ENCODE assay signal across 14 cellular contexts in the genomic region with DNA sequence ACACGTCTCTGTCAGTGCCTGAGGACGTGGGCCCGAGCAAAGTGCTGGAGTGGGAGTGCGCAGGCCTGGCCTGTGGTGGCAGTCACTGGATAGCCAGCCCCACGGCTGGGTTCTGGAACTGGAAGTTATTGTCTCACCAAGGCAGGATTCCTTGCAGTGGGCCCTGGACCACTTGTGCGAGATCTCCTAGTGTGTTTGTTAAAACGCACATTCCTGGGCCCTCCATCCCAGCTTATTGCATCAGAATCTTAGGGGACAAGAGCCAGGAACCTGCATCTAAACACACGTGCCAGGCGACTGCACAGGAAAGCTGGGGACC. TPM values are rescaled to one million over a fixed set of nuclear protein-coding genes. Genes with fewer than 3 reads are reported as not detected.
DNase-seq lines count a peak whose midpoint lies in the region; ATAC-seq and TF ChIP-seq lines count a peak whose summit lies in the region.
"Had no signal": no experiment of that assay in that cellular context is flagged by ENCODE, and none has a peak within 500 bp of the region (broad histone marks: within the 10 kb centered on the region; RNA-seq: fewer than 3 reads in every experiment).

No MANE protein-coding gene starts in this region.

- H3K4me2 ChIP-seq in GM23338: no peak overlapping the region

- peaks cover 42% of the 10 kb centered on the region for H3K36me3 Mint-ChIP-seq in GM23338 (ENCODE audit: low read depth)
- H3K36me3 Mint-ChIP-seq in brain: peaks cover 28% of the 10 kb centered on the region

- no peak overlapping the region for H3K4me3 Mint-ChIP-seq in GM23338
- no peak overlapping the region for H3K4me3 Mint-ChIP-seq in brain
- H3K4me3 Mint-ChIP-seq: memory B cell had no signal

- TF ChIP-seq CTCF in GM23338 (conservative IDR thresholded peaks at IDR 0.05; ENCODE audit: low read depth in 2 of 2) (no peak), brain (conservative IDR thresholded peaks at IDR 0.05) (no peak)

- H2AFZ ChIP-seq in GM23338: no peak overlapping the region

- H3F3A ChIP-seq in GM23338 (replicated peaks; ENCODE audit: low read depth): peaks cover 6% of the 10 kb centered on the region

- ATAC-seq in GM23338 (no peak), GM18909 (IDR thresholded peaks at IDR 0.05; ENCODE audit: poor library complexity, unreplicated experiment) (no peak)

- H3K27ac ChIP-seq in GM23338 (ENCODE audit: low read depth) (peak overlapping the region; percentile 79), mesodermal cell (ENCODE audit: low read depth, low read length, severe bottlenecking) (peak overlapping the region; percentile 100), substantia nigra (ENCODE audit: low read depth, low read length, poor library complexity, severe bottlenecking) (peak overlapping the region; percentile 30)
- H3K27ac ChIP-seq: HL-60 had no signal

- peaks cover 4% of the 10 kb centered on the region; the same call in 1 of the 2 replicates for H3K36me3 ChIP-seq in GM23338 (ENCODE audit: insufficient read depth)
- H3K36me3 ChIP-seq in mesodermal cell (ENCODE audit: control insufficient read depth, insufficient read depth, low read length): peaks cover 55% of the 10 kb centered on the region

- H3K4me1 ChIP-seq in GM23338 (ENCODE audit: insufficient read depth): peaks cover 30% of the 10 kb centered on the region
- H3K4me1 ChIP-seq in mesodermal cell (ENCODE audit: control insufficient read depth, insufficient read depth, low read length, poor library complexity, severe bottlenecking): peaks cover 49% of the 10 kb centered on the region

- H3K4me3 ChIP-seq in GM23338 (no peak overlapping the region), mesodermal cell (ENCODE audit: extremely low read depth, insufficient read depth, low read length, poor library complexity, severe bottlenecking) (no peak overlapping the region)
- H3K4me3 ChIP-seq: SJSA1 had no signal

- H3K79me2 ChIP-seq in GM23338 (replicated peaks; ENCODE audit: insufficient read depth): peaks cover 8% of the 10 kb centered on the region

- H4K20me1 ChIP-seq in GM23338 (replicated peaks; ENCODE audit: insufficient read depth): no peaks in the 10 kb centered on the region

- DNase-seq in GM23338 (ENCODE audit: low spot score): no peak
- DNase-seq in substantia nigra (lab: John Stamatoyannopoulos, UW): no peak
- no peak for DNase-seq in C1 segment of cervical spinal cord (lab: John Stamatoyannopoulos, UW)
- no peak for DNase-seq in SHP77 treated with DMSO at 0.1 percent for 48 hours (lab: John Stamatoyannopoulos, UW)
- no peak for DNase-seq in stimulated activated naive CD4-positive, alpha-beta T cell treated with Interleukin-2 at 50 U/mL for 16 hours (lab: John Stamatoyannopoulos, UW)
- DNase-seq: activated gamma-delta T cell treated with Interleukin-2 at 50 U/mL for 16 hours, Calu3, NCI-H510A treated with DMSO at 0.1 percent for 48 hours had no signal

- peaks cover 32% of the 10 kb centered on the region for H3K27me3 Mint-ChIP-seq in GM23338 (ENCODE audit: insufficient read depth, low read depth, poor library complexity)
- H3K27me3 Mint-ChIP-seq in brain: no peaks in the 10 kb centered on the region
- H3K27me3 Mint-ChIP-seq: memory B cell had no signal

- no peaks in the 10 kb centered on the region for H3K9me3 Mint-ChIP-seq in GM23338
- H3K9me3 Mint-ChIP-seq in brain: no peaks in the 10 kb centered on the region
- H3K9me3 Mint-ChIP-seq: memory B cell had no signal

- H3K9me3 ChIP-seq in mesodermal cell (ENCODE audit: control insufficient read depth, low read length): no peaks in the 10 kb centered on the region
- H3K9me3 ChIP-seq: SJSA1 had no signal

- H3K4me1 Mint-ChIP-seq in GM23338 (peaks cover 45% of the 10 kb centered on the region), brain (peaks cover 48% of the 10 kb centered on the region)

- WGBS in mesodermal cell (ENCODE audit: insufficient coverage in 2 of 2), 2 experiments: 91 to 95% methylated on average over 9 of the region's 9 CpGs

- H3K27ac Mint-ChIP-seq in GM23338 (peak overlapping the region; percentile 80), brain (peak overlapping the region; percentile 31 to 100 (median 88))

- no peaks in the 10 kb centered on the region for H3K27me3 ChIP-seq in GM23338 (ENCODE audit: insufficient read depth)
- H3K27me3 ChIP-seq: SJSA1 had no signal

- H3K9me2 ChIP-seq in GM23338 (ENCODE audit: insufficient read depth): no peaks in the 10 kb centered on the region

TF ChIP-seq in GM23338, 12 proteins besides CTCF, POLR2A, EP300 and RAD21 (continues in another document):
- TF ChIP-seq ZNF114 (CRISPR knock-in tag; IDR thresholded peaks at IDR 0.05) (no peak), NANOG (IDR thresholded peaks at IDR 0.05; ENCODE audit: borderline replicate concordance) (no peak), JUNB (IDR thresholded peaks at IDR 0.05; ENCODE audit: unreplicated experiment) (no peak), ETS1 (IDR thresholded peaks at IDR 0.05) (no peak)

RNA-seq across cellular contexts. Expression of gene PTPA, which starts 26.9 kb away (rescaled TPM):
- total RNA-seq in GM23338 (2014; rRNA removed; shearing (Covaris generic)): 110 and 122 TPM in 2 replicates
- polyA plus RNA-seq in GM23338 (2016; fragmentation: Nextera tagmentation; extraction: Ambion mirVana) (53.9 and 57.3 TPM in 2 replicates), brain (ENCODE audit: insufficient read depth, low read depth, low replicate concordance) (334 TPM)
- 128 TPM for polyA plus RNA-seq in mesodermal cell (2013, experiment 1 of 2)
- polyA plus RNA-seq in mesodermal cell (2013, experiment 2 of 2): 108 TPM

RNA-seq across cellular contexts. Expression of gene CRAT, which starts 27.5 kb away (rescaled TPM):
- 9.9 TPM in 2 replicates for total RNA-seq in GM23338 (2014; rRNA removed; shearing (Covaris generic))
- polyA plus RNA-seq in GM23338 (2016; fragmentation: Nextera tagmentation; extraction: Ambion mirVana) (3.7 and 4.6 TPM in 2 replicates), brain (ENCODE audit: insufficient read depth, low read depth, low replicate concordance) (75.0 TPM)
- 27.2 TPM for polyA plus RNA-seq in mesodermal cell (2013, experiment 1 of 2)
- polyA plus RNA-seq in mesodermal cell (2013, experiment 2 of 2): 24.9 TPM

RNA-seq across cellular contexts. Expression of gene IER5L, which starts 40.0 kb away (rescaled TPM):
- total RNA-seq in GM23338 (2014; rRNA removed; shearing (Covaris generic)): 0.90 and 1.2 TPM in 2 replicates
- polyA plus RNA-seq in GM23338 (2016; fragmentation: Nextera tagmentation; extraction: Ambion mirVana): 0.19 and 0.24 TPM in 2 replicates
- polyA plus RNA-seq in brain (ENCODE audit: insufficient read depth, low read depth, low replicate concordance): 9.6 TPM
- polyA plus RNA-seq in mesodermal cell (2013, experiment 1 of 2): 75.6 TPM
- polyA plus RNA-seq in mesodermal cell (2013, experiment 2 of 2): 55.6 TPM

RNA-seq across cellular contexts. Expression of gene DOLPP1, which starts 57.2 kb away (rescaled TPM):
- total RNA-seq in GM23338 (2014; rRNA removed; shearing (Covaris generic)): 30.0 and 31.9 TPM in 2 replicates
- 20.5 and 23.3 TPM in 2 replicates for polyA plus RNA-seq in GM23338 (2016; fragmentation: Nextera tagmentation; extraction: Ambion mirVana)
- 40.8 TPM for polyA plus RNA-seq in brain (ENCODE audit: insufficient read depth, low read depth, low replicate concordance)
- 18.4 TPM for polyA plus RNA-seq in mesodermal cell (2013, experiment 1 of 2)
- 14.8 TPM for polyA plus RNA-seq in mesodermal cell (2013, experiment 2 of 2)

Comparison
In these comparisons a context has a peak if more than half of its experiments do, and no peak if none do; other contexts are left out.
1. H3K27ac ChIP-seq: peak in every context shown above with its lines; median percentile 100 in mesodermal cell; 79 in GM23338; 30 in substantia nigra.
2. RNA of gene CRAT, which starts 27.5 kb away (polyA plus RNA-seq): 75.0 TPM in brain (single experiment); 3.7 to 4.6 TPM in GM23338; every median in the first group is over 10 times any median in the second.